23 cellular contexts compared by ENCODE assay signal in genomic region chr10:86663576-86664369, GRCh38. TPM values are rescaled to one million over a fixed set of nuclear protein-coding genes. Genes with fewer than 3 reads are reported as not detected.
A peak's percentile ranks its signal among the peaks of the same experiment; 100 is the strongest.
DNase-seq lines count a peak whose midpoint lies in the region; ATAC-seq and TF ChIP-seq lines count a peak whose summit lies in the region.
"Had no signal": no experiment of that assay in that cellular context is flagged by ENCODE, and none has a peak within 500 bp of the region (broad histone marks: within the 10 kb centered on the region; RNA-seq: fewer than 3 reads in every experiment).

No MANE protein-coding gene starts in this region.

- no peaks in the 10 kb centered on the region for H3K9me3 ChIP-seq in right cardiac atrium (ENCODE audit: control insufficient read depth, low read length)
- H3K9me3 ChIP-seq in gastrocnemius medialis: no peaks in the 10 kb centered on the region
- H3K9me3 ChIP-seq in hepatocyte (ENCODE audit: low read depth): no peaks in the 10 kb centered on the region
- H3K9me3 ChIP-seq: adrenal gland, MG63, ovary, tibial nerve had no signal

- H3K4me2 ChIP-seq in hepatocyte: no peak overlapping the region

- intact Hi-C loops in right cardiac atrium (cut with DNase I) (no loop called here), gastrocnemius medialis (cut with DNase I; ENCODE audit: low total_unique reads) (no loop called here)

- no peak overlapping the region for H2AFZ ChIP-seq in hepatocyte

- no peaks in the 10 kb centered on the region for H3K9me3 Mint-ChIP-seq in endothelial cell (ENCODE audit: unreplicated experiment)
- H3K9me3 Mint-ChIP-seq: activated CD4-positive, alpha-beta T cell treated with anti-CD3 and anti-CD28 coated beads, Interleukin-2, amount 10 ng/mL, durations not matched to agents 7 days and 5 days; CD4-positive, CD25-positive, alpha-beta regulatory T cell had no signal

- in situ Hi-C loops in gastrocnemius medialis (cut with MboI; ENCODE audit: low sequenced_read_pairs in 4 of 4): no loop called here

- TF ChIP-seq CTCF in endothelial cell (IDR thresholded peaks at IDR 0.05; ENCODE audit: unreplicated experiment) (no peak), gastrocnemius medialis (IDR thresholded peaks at IDR 0.05 in 4 of 5, conservative IDR thresholded peaks at IDR 0.05 in 1 of 5) (no peak), hepatocyte (IDR thresholded peaks at IDR 0.05; ENCODE audit: poor library complexity) (no peak)

- H3K4me3 ChIP-seq in right cardiac atrium (ENCODE audit: low read length): no peak overlapping the region
- no peak overlapping the region for H3K4me3 ChIP-seq in gastrocnemius medialis
- no peak overlapping the region for H3K4me3 ChIP-seq in hepatocyte
- H3K4me3 ChIP-seq: adrenal gland, MG63, ovary, tibial nerve had no signal

- H3K27ac Mint-ChIP-seq in endothelial cell (ENCODE audit: unreplicated experiment): peak overlapping the region; percentile 18
- H3K27ac Mint-ChIP-seq: activated CD4-positive, alpha-beta T cell treated with anti-CD3 and anti-CD28 coated beads, Interleukin-2, amount 10 ng/mL, durations not matched to agents 7 days and 5 days had no signal

- H3K79me2 ChIP-seq in hepatocyte: no peaks in the 10 kb centered on the region

- DNase-seq in NAMALWA (ENCODE audit: low spot score) (peak; percentile 50), endothelial cell (ENCODE audit: low spot score) (no peak), right cardiac atrium (peak; percentile 12 to 43 (median 37)), gastrocnemius medialis (peak; percentile 48 to 68), hepatocyte (ENCODE audit: low spot score) (no peak), NCI-H524 (lab: John Stamatoyannopoulos, UW) (no peak), D341Med (ENCODE audit: low spot score) (no peak)
- DNase-seq: activated CD4-positive, alpha-beta T cell treated with anti-CD3 and anti-CD28 coated beads, Interleukin-2, amount 10 ng/mL, durations not matched to agents 7 days and 5 days; activated gamma-delta T cell; CD4-positive, CD25-positive, alpha-beta regulatory T cell; MG63; NCI-H146; NCI-H774; OCI-M1; stimulated activated CD4-positive, alpha-beta T cell treated with anti-CD3 and anti-CD28 coated beads, Interleukin-2, amount 100 ng/mL, for 24 hours; stimulated activated naive CD4-positive, alpha-beta T cell treated with Interleukin-2 at 50 U/mL for 16 hours had no signal

- no peaks in the 10 kb centered on the region for H3K36me3 Mint-ChIP-seq in endothelial cell (ENCODE audit: low read depth, unreplicated experiment)
- H3K36me3 Mint-ChIP-seq: CD4-positive, CD25-positive, alpha-beta regulatory T cell had no signal

- H3K27me3 Mint-ChIP-seq in endothelial cell (ENCODE audit: unreplicated experiment): peaks cover 25% of the 10 kb centered on the region
- H3K27me3 Mint-ChIP-seq: activated CD4-positive, alpha-beta T cell treated with anti-CD3 and anti-CD28 coated beads, Interleukin-2, amount 10 ng/mL, durations not matched to agents 7 days and 5 days; CD4-positive, CD25-positive, alpha-beta regulatory T cell had no signal

- TF ChIP-seq POLR2A in gastrocnemius medialis (IDR thresholded peaks at IDR 0.05): no peak

- H3K9me2 ChIP-seq in hepatocyte (replicated peaks; ENCODE audit: insufficient read depth): no peaks in the 10 kb centered on the region

- H3K27me3 ChIP-seq in right cardiac atrium (ENCODE audit: control insufficient read depth, insufficient read depth) (no peaks in the 10 kb centered on the region), gastrocnemius medialis (no peaks in the 10 kb centered on the region), hepatocyte (no peaks in the 10 kb centered on the region)
- H3K27me3 ChIP-seq: adrenal gland, MG63, ovary, tibial nerve had no signal

- no peak overlapping the region for H3K4me3 Mint-ChIP-seq in endothelial cell (ENCODE audit: unreplicated experiment)
- H3K4me3 Mint-ChIP-seq: activated CD4-positive, alpha-beta T cell treated with anti-CD3 and anti-CD28 coated beads, Interleukin-2, amount 10 ng/mL, durations not matched to agents 7 days and 5 days; CD4-positive, CD25-positive, alpha-beta regulatory T cell had no signal

- no peaks in the 10 kb centered on the region for H4K20me1 ChIP-seq in hepatocyte (ENCODE audit: insufficient read depth, poor library complexity, severe bottlenecking)

- peaks cover 17% of the 10 kb centered on the region for H3K4me1 Mint-ChIP-seq in endothelial cell (ENCODE audit: unreplicated experiment)
- H3K4me1 Mint-ChIP-seq: activated CD4-positive, alpha-beta T cell treated with anti-CD3 and anti-CD28 coated beads, Interleukin-2, amount 10 ng/mL, durations not matched to agents 7 days and 5 days; CD4-positive, CD25-positive, alpha-beta regulatory T cell had no signal

- H3K36me3 ChIP-seq in gastrocnemius medialis: no peaks in the 10 kb centered on the region
- H3K36me3 ChIP-seq in hepatocyte (replicated peaks; ENCODE audit: insufficient read depth, low read depth): no peaks in the 10 kb centered on the region
- H3K36me3 ChIP-seq: adrenal gland, MG63, ovary, tibial nerve had no signal

- H3K4me1 ChIP-seq in right cardiac atrium (ENCODE audit: control insufficient read depth, insufficient read depth, low read length): peaks cover 12% of the 10 kb centered on the region
- peaks cover 68 to 72% of the 10 kb centered on the region in 2 donors for H3K4me1 ChIP-seq in gastrocnemius medialis
- H3K4me1 ChIP-seq in hepatocyte (ENCODE audit: insufficient read depth): peaks cover 6% of the 10 kb centered on the region

- H3K27ac ChIP-seq in right cardiac atrium (ENCODE audit: low read length) (peak overlapping the region; percentile 90), gastrocnemius medialis (peak overlapping the region; percentile 98 to 100 (median 99)), hepatocyte (no peak overlapping the region)
- H3K27ac ChIP-seq: adrenal gland, ovary, tibial nerve had no signal

- ATAC-seq in right cardiac atrium (no peak), gastrocnemius medialis (peak in 1 of 2 donors; percentile 31), HG02678 (IDR thresholded peaks at IDR 0.05; ENCODE audit: unreplicated experiment) (no peak)
- ATAC-seq: esophagus mucosa had no signal

- 74% methylated on average over 10 of the region's 10 CpGs for WGBS in right cardiac atrium
- WGBS in hepatocyte (ENCODE audit: low lambda C conversion rate, missing lambda C conversion rate): 87% methylated on average over 10 of the region's 10 CpGs

RNA-seq across cellular contexts. Expression of gene LDB3, which starts 4.5 kb away (rescaled TPM):
- total RNA-seq in endothelial cell (ENCODE audit: unreplicated experiment) (0.36 TPM), right cardiac atrium (1,000 to 10,000 TPM in 1 of 4 donors, 100 to 1,000 TPM in 3; 738 to 1,111 (median 934) TPM), gastrocnemius medialis (100 to 1,000 TPM; 164 to 305 (median 227) TPM), hepatocyte (0.12 TPM in 1 of 2 replicates, not detected in the other)
- polyA plus RNA-seq in right cardiac atrium (1,223 TPM), hepatocyte (0.31 and 0.43 TPM in 2 replicates)
- total RNA-seq: CD4-positive, CD25-positive, alpha-beta regulatory T cell; lung microvascular endothelial cell; T-helper 1 cell treated with Interleukin-12 subunit alpha and Interleukin-12 subunit beta and Interleukin-4 antibody, amounts not matched to agents 30 ng/mL and 1 ng/mL, for 36 hours had no signal
- polyA plus RNA-seq: CD4-positive, CD25-positive, alpha-beta regulatory T cell had no signal

RNA-seq across cellular contexts. Expression of gene OPN4, which starts 9.4 kb away (rescaled TPM):
- not detected for total RNA-seq in endothelial cell (ENCODE audit: unreplicated experiment)
- total RNA-seq in right cardiac atrium: 1 to 10 TPM in 2 of 4 donors, under 1 TPM in 2; 0.32 to 1.2 (median 0.95) TPM
- 0.93 TPM for polyA plus RNA-seq in right cardiac atrium
- 1 to 10 TPM in 1 of 4 donors, under 1 TPM in 2, not detected in 1; 0.13 to 4.2 (median 0.92) TPM for total RNA-seq in gastrocnemius medialis
- not detected in 2 replicates for total RNA-seq in hepatocyte
- polyA plus RNA-seq in hepatocyte: not detected in 2 replicates
- total RNA-seq: activated CD4-positive, alpha-beta T cell treated with anti-CD3 and anti-CD28 coated beads, Interleukin-2, amount 10 ng/mL, durations not matched to agents 7 days and 5 days; CD4-positive, CD25-positive, alpha-beta regulatory T cell; esophagus mucosa; lung microvascular endothelial cell; ovary; T-helper 1 cell treated with Interleukin-12 subunit alpha and Interleukin-12 subunit beta and Interleukin-4 antibody, amounts not matched to agents 30 ng/mL and 1 ng/mL, for 36 hours had no signal
- polyA plus RNA-seq: CD4-positive, CD25-positive, alpha-beta regulatory T cell had no signal

Comparison
In these comparisons a context has a peak if more than half of its experiments do, and no peak if none do; other contexts are left out.
1. DNase-seq: peak in NAMALWA (single experiment), right cardiac atrium (3 of 3) and gastrocnemius medialis (2 of 2); none in endothelial cell (single experiment), hepatocyte (single experiment), NCI-H524 (0 of 2) and D341Med (single experiment).
2. RNA of gene LDB3, which starts 4.5 kb away (total RNA-seq): 738 to 1,111 TPM in right cardiac atrium and 164 to 305 TPM in gastrocnemius medialis; 0.36 TPM in endothelial cell (single experiment) and 0.12 TPM in hepatocyte; every median in the first group is over 100 times any median in the second.